ENCODE assay signal across 9 cellular contexts in the genomic region with DNA sequence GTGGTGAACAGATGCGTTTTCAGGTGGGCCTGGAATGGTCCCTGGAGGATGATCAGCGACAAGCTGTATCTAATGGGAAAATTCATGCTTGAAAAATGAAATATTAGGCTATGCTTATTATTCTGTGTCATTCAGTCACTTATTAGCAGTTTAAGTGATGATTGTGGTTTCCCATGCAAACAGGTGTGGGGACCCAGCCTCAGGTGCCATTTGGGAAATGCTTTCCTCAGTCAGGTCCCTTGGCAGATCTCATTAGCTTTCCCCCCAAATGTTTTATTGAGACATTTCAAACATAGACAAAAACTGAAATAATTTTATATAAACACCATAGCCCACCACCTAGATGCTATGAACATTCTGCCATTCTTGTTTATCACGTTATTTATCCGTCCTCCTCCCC. TPM values are rescaled to one million over a fixed set of nuclear protein-coding genes. Genes with fewer than 3 reads are reported as not detected.
DNase-seq lines count a peak whose midpoint lies in the region; ATAC-seq and TF ChIP-seq lines count a peak whose summit lies in the region.
"Had no signal": no experiment of that assay in that cellular context is flagged by ENCODE, and none has a peak within 500 bp of the region (broad histone marks: within the 10 kb centered on the region; RNA-seq: fewer than 3 reads in every experiment).

No MANE protein-coding gene starts in this region.

- peak overlapping the region; percentile 96 for H3K4me3 Mint-ChIP-seq in activated CD8-positive, alpha-beta T cell treated with anti-CD3 and anti-CD28 coated beads for 36 hours
- peak overlapping the region; percentile 97 for H3K4me3 Mint-ChIP-seq in stimulated activated effector memory CD8-positive, alpha-beta T cell treated with anti-CD3 and anti-CD28 coated beads, Interleukin-12 subunit alpha, Interleukin-12 subunit beta, amount 100 ng/mL, for 72 hours

- DNase-seq in NCI-H1105 treated with DMSO at 0.1 percent for 48 hours (lab: John Stamatoyannopoulos, UW): peak; percentile 25
- DNase-seq in NCI-H1105 (lab: John Stamatoyannopoulos, UW): no peak
- no peak for DNase-seq in activated CD8-positive, alpha-beta T cell treated with anti-CD3 and anti-CD28 coated beads for 36 hours
- DNase-seq in stimulated activated effector memory CD8-positive, alpha-beta T cell treated with anti-CD3 and anti-CD28 coated beads, Interleukin-12 subunit alpha, Interleukin-12 subunit beta, amount 100 ng/mL, for 72 hours (ENCODE audit: low spot score in 2 of 2): no peak
- no peak for DNase-seq in NCI-H524 (lab: John Stamatoyannopoulos, UW)
- DNase-seq: midbrain had no signal

- no peak overlapping the region for H3K27ac ChIP-seq in iPS-18a (ENCODE audit: low read length)

- no peaks in the 10 kb centered on the region for H3K9me3 ChIP-seq in iPS-18a (ENCODE audit: control insufficient read depth, low read depth, low read length)

- H3K27ac Mint-ChIP-seq in activated CD8-positive, alpha-beta T cell treated with anti-CD3 and anti-CD28 coated beads for 36 hours: peak overlapping the region; percentile 91
- peak overlapping the region; percentile 97 for H3K27ac Mint-ChIP-seq in stimulated activated effector memory CD8-positive, alpha-beta T cell treated with anti-CD3 and anti-CD28 coated beads, Interleukin-12 subunit alpha, Interleukin-12 subunit beta, amount 100 ng/mL, for 72 hours

- H3K9me3 Mint-ChIP-seq in activated CD8-positive, alpha-beta T cell treated with anti-CD3 and anti-CD28 coated beads for 36 hours: no peaks in the 10 kb centered on the region
- no peaks in the 10 kb centered on the region for H3K9me3 Mint-ChIP-seq in stimulated activated effector memory CD8-positive, alpha-beta T cell treated with anti-CD3 and anti-CD28 coated beads, Interleukin-12 subunit alpha, Interleukin-12 subunit beta, amount 100 ng/mL, for 72 hours

- POLR2A ChIA-PET in activated CD8-positive, alpha-beta T cell treated with anti-CD3 and anti-CD28 coated beads for 36 hours (lab: Charles Lee): interaction anchor here (0.8 to 1.8 kb wide), 7 partner anchors 74 to 193 kb away, joined by 3 to 23 read pairs (median 4); a partner anchor contains a TSS

- H3K27me3 ChIP-seq in iPS-18a (ENCODE audit: control insufficient read depth, insufficient read depth, low read length): no peaks in the 10 kb centered on the region

- H3K36me3 Mint-ChIP-seq in activated CD8-positive, alpha-beta T cell treated with anti-CD3 and anti-CD28 coated beads for 36 hours (ENCODE audit: low read depth): peaks cover 23% of the 10 kb centered on the region
- H3K36me3 Mint-ChIP-seq in stimulated activated effector memory CD8-positive, alpha-beta T cell treated with anti-CD3 and anti-CD28 coated beads, Interleukin-12 subunit alpha, Interleukin-12 subunit beta, amount 100 ng/mL, for 72 hours: peaks cover 20% of the 10 kb centered on the region

- no peak for TF ChIP-seq CTCF in activated CD8-positive, alpha-beta T cell treated with anti-CD3 and anti-CD28 coated beads for 36 hours (IDR thresholded peaks at IDR 0.05)

- peak overlapping the region; percentile 69 for H3K4me3 ChIP-seq in iPS-18a (ENCODE audit: low read length)

- CTCF ChIA-PET in activated CD8-positive, alpha-beta T cell treated with anti-CD3 and anti-CD28 coated beads for 36 hours (lab: Charles Lee): interaction anchor here (0.8 to 2.8 kb wide), 6 partner anchors 10 to 208 kb away, joined by 3 to 11 read pairs (median 4); no protein-coding TSS in a partner anchor

- H3K27me3 Mint-ChIP-seq in activated CD8-positive, alpha-beta T cell treated with anti-CD3 and anti-CD28 coated beads for 36 hours: no peaks in the 10 kb centered on the region

- intact Hi-C loops in activated CD8-positive, alpha-beta T cell treated with anti-CD3 and anti-CD28 coated beads for 36 hours (cut with micrococcal nuclease): loop anchor here (5.0 kb wide), 1 partner anchor 76 kb away; no protein-coding TSS in a partner anchor

- no peak for ATAC-seq in activated CD8-positive, alpha-beta T cell treated with anti-CD3 and anti-CD28 coated beads for 36 hours
- no peak for ATAC-seq in stimulated activated effector memory CD8-positive, alpha-beta T cell treated with anti-CD3 and anti-CD28 coated beads, Interleukin-12 subunit alpha, Interleukin-12 subunit beta, amount 100 ng/mL, for 72 hours
- ATAC-seq in GM21360 (IDR thresholded peaks at IDR 0.05; ENCODE audit: unreplicated experiment) (no peak), HG03135 (IDR thresholded peaks at IDR 0.05; ENCODE audit: unreplicated experiment) (no peak)

- no peak overlapping the region for H3K9ac ChIP-seq in iPS-18a (ENCODE audit: low read length)

- H3K4me1 Mint-ChIP-seq in activated CD8-positive, alpha-beta T cell treated with anti-CD3 and anti-CD28 coated beads for 36 hours (ENCODE audit: low read depth): peaks cover 28% of the 10 kb centered on the region
- peaks cover 42% of the 10 kb centered on the region for H3K4me1 Mint-ChIP-seq in stimulated activated effector memory CD8-positive, alpha-beta T cell treated with anti-CD3 and anti-CD28 coated beads, Interleukin-12 subunit alpha, Interleukin-12 subunit beta, amount 100 ng/mL, for 72 hours

- no peaks in the 10 kb centered on the region for H3K36me3 ChIP-seq in iPS-18a (ENCODE audit: control insufficient read depth, low read depth, low read length)

- H3K4me1 ChIP-seq in iPS-18a (ENCODE audit: control insufficient read depth, low read depth, low read length): no peaks in the 10 kb centered on the region

RNA-seq across cellular contexts. Expression of a gene that starts 0.4 kb away (rescaled TPM):
- 10 to 100 TPM; 47.8 to 51.1 TPM for total RNA-seq in activated CD8-positive, alpha-beta T cell treated with anti-CD3 and anti-CD28 coated beads for 36 hours
